In genomic region chr20:21110811-21111210, GRCh38 we compare ENCODE assay signal across 9 cellular contexts. TPM values are rescaled to one million over a fixed set of nuclear protein-coding genes. Genes with fewer than 3 reads are reported as not detected.
"Had no signal": no experiment of that assay in that cellular context is flagged by ENCODE, and none has a peak within 500 bp of the region (broad histone marks: within the 10 kb centered on the region; RNA-seq: fewer than 3 reads in every experiment).

No MANE protein-coding gene starts in this region.

- H3K9me3 Mint-ChIP-seq: GM23338 had no signal

- FAIRE-seq: H1, H54 had no signal

- ATAC-seq: GM23338 had no signal

- DNase-seq: H9, HCEC 1CT, IMR-90 had no signal

- H3K9ac ChIP-seq: KMS-11 had no signal

- H2AFZ ChIP-seq: GM23338 had no signal

- H3K4me3 ChIP-seq: GM23338 had no signal

- H3K27ac ChIP-seq: HL-60, KMS-11 had no signal

- H3K27ac Mint-ChIP-seq: GM23338, H9 had no signal

- H3K4me2 ChIP-seq: GM23338, KMS-11 had no signal

- H3K4me3 Mint-ChIP-seq: GM23338, H9 had no signal

RNA-seq across cellular contexts. Expression of gene LINC00237, which starts 4.7 kb away (rescaled TPM):
- total RNA-seq: HT1080, IMR-90 had no signal
- polyA plus RNA-seq: IMR-90 had no signal
